ENCODE assay signal across 18 cellular contexts in the genomic region with DNA sequence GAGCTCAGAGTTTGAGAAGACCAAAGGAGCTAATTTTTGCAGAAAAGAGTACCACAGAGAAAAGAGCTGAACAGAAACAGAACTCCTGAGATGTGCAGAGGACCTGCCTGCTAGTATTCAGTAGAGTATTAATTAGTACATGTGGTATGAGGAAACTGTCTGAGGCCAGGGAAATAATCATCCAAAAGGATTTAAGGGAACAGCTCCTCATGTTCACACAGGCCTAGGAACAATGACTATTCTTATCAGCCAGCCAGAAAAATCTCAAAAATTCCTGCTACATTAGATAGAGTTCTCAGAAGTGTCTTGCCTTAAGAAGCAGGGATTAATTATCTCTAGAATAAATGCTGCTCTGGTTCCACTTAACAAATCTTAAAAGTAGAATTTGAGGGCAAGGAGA. TPM values are rescaled to one million over a fixed set of nuclear protein-coding genes. Genes with fewer than 3 reads are reported as not detected.
"Had no signal": no experiment of that assay in that cellular context is flagged by ENCODE, and none has a peak within 500 bp of the region (broad histone marks: within the 10 kb centered on the region; RNA-seq: fewer than 3 reads in every experiment).

No MANE protein-coding gene starts in this region.

- H3K27me3 ChIP-seq: hepatocyte, pancreas, tibial artery, vagina had no signal

- H3K4me1 ChIP-seq: lower lobe of right lung, pancreas, tibial artery, vagina had no signal

- H2AFZ ChIP-seq: hepatocyte had no signal

- H3K27me3 Mint-ChIP-seq: activated CD8-positive, alpha-beta memory T cell treated with anti-CD3 and anti-CD28 coated beads, Interleukin-2, amount 10 ng/mL, durations not matched to agents 7 days and 5 days; activated naive CD4-positive, alpha-beta T cell treated with anti-CD3 and anti-CD28 coated beads, Interleukin-2, amount 10 ng/mL, durations not matched to agents 7 days and 5 days had no signal

- FAIRE-seq: endothelial cell of umbilical vein, pancreas had no signal

- H3K4me2 ChIP-seq: hepatocyte had no signal

- H3K27ac Mint-ChIP-seq: activated CD8-positive, alpha-beta memory T cell treated with anti-CD3 and anti-CD28 coated beads, Interleukin-2, amount 10 ng/mL, durations not matched to agents 7 days and 5 days; activated naive CD4-positive, alpha-beta T cell treated with anti-CD3 and anti-CD28 coated beads, Interleukin-2, amount 10 ng/mL, durations not matched to agents 7 days and 5 days; activated T-cell treated with anti-CD3 and anti-CD28 coated beads, Interleukin-2, amount 50 U/mL, for 24 hours; stimulated activated naive B cell treated with anti-CD40 and anti-IgM and Interleukin-4, amounts not matched to agents 10 μg/mL and 1 μg/mL and 100 μg/mL, for 72 hours; T-cell had no signal

- ATAC-seq: activated CD8-positive, alpha-beta memory T cell treated with anti-CD3 and anti-CD28 coated beads, Interleukin-2, amount 10 ng/mL, durations not matched to agents 7 days and 5 days; lower lobe of right lung; stimulated activated naive B cell treated with anti-CD40 and anti-IgM and Interleukin-4, amounts not matched to agents 10 μg/mL and 1 μg/mL and 100 μg/mL, for 72 hours; T-cell had no signal

- H3K36me3 Mint-ChIP-seq: activated CD8-positive, alpha-beta memory T cell treated with anti-CD3 and anti-CD28 coated beads, Interleukin-2, amount 10 ng/mL, durations not matched to agents 7 days and 5 days; activated naive CD4-positive, alpha-beta T cell treated with anti-CD3 and anti-CD28 coated beads, Interleukin-2, amount 10 ng/mL, durations not matched to agents 7 days and 5 days; stimulated activated naive B cell treated with anti-CD40 and anti-IgM and Interleukin-4, amounts not matched to agents 10 μg/mL and 1 μg/mL and 100 μg/mL, for 72 hours; T-cell had no signal

- H3K9me3 Mint-ChIP-seq: activated T-cell treated with anti-CD3 and anti-CD28 coated beads, Interleukin-2, amount 50 U/mL, for 24 hours; central memory CD8-positive, alpha-beta T cell; stimulated activated naive B cell treated with anti-CD40 and anti-IgM and Interleukin-4, amounts not matched to agents 10 μg/mL and 1 μg/mL and 100 μg/mL, for 72 hours; T-cell had no signal

- DNase-seq: activated CD4-positive, alpha-beta T cell treated with anti-CD3 and anti-CD28 coated beads, Interleukin-2, amount 50 U/mL, for 48 hours; activated CD8-positive, alpha-beta memory T cell treated with anti-CD3 and anti-CD28 coated beads, Interleukin-2, amount 10 ng/mL, durations not matched to agents 7 days and 5 days; activated naive CD4-positive, alpha-beta T cell treated with anti-CD3 and anti-CD28 coated beads, Interleukin-2, amount 10 ng/mL, durations not matched to agents 7 days and 5 days; activated T-cell treated with anti-CD3 and anti-CD28 coated beads, Interleukin-2, amount 50 U/mL, for 24 hours; kidney glomerular epithelial cell; lower lobe of right lung; pancreas; stimulated activated CD4-positive, alpha-beta T cell treated with anti-CD3 and anti-CD28 coated beads, Interleukin-12 subunit alpha, Interleukin-12 subunit beta, amount 100 ng/mL, for 4 hours; stimulated activated naive B cell treated with anti-CD40 and anti-IgM and Interleukin-4, amounts not matched to agents 10 μg/mL and 1 μg/mL and 100 μg/mL, for 72 hours; T-cell; T-helper 9 cell; tibial artery had no signal

- H3K4me3 Mint-ChIP-seq: activated CD8-positive, alpha-beta memory T cell treated with anti-CD3 and anti-CD28 coated beads, Interleukin-2, amount 10 ng/mL, durations not matched to agents 7 days and 5 days; activated naive CD4-positive, alpha-beta T cell treated with anti-CD3 and anti-CD28 coated beads, Interleukin-2, amount 10 ng/mL, durations not matched to agents 7 days and 5 days; activated T-cell treated with anti-CD3 and anti-CD28 coated beads, Interleukin-2, amount 50 U/mL, for 24 hours; central memory CD8-positive, alpha-beta T cell; stimulated activated naive B cell treated with anti-CD40 and anti-IgM and Interleukin-4, amounts not matched to agents 10 μg/mL and 1 μg/mL and 100 μg/mL, for 72 hours; T-cell had no signal

- H3K9me3 ChIP-seq: lower lobe of right lung, pancreas, tibial artery, vagina had no signal

- H3K27ac ChIP-seq: coronary artery, hepatocyte, lower lobe of right lung, SK-N-MC, tibial artery, vagina had no signal

- H3K4me1 Mint-ChIP-seq: activated CD8-positive, alpha-beta memory T cell treated with anti-CD3 and anti-CD28 coated beads, Interleukin-2, amount 10 ng/mL, durations not matched to agents 7 days and 5 days; activated naive CD4-positive, alpha-beta T cell treated with anti-CD3 and anti-CD28 coated beads, Interleukin-2, amount 10 ng/mL, durations not matched to agents 7 days and 5 days; central memory CD8-positive, alpha-beta T cell; stimulated activated naive B cell treated with anti-CD40 and anti-IgM and Interleukin-4, amounts not matched to agents 10 μg/mL and 1 μg/mL and 100 μg/mL, for 72 hours; T-cell had no signal

- H3K36me3 ChIP-seq: lower lobe of right lung, pancreas, tibial artery, vagina had no signal

- H3K4me3 ChIP-seq: coronary artery, hepatocyte, lower lobe of right lung, pancreas, SK-N-MC, tibial artery, vagina had no signal

RNA-seq across cellular contexts. Expression of gene PKP2, which starts 36.4 kb away (rescaled TPM):
- total RNA-seq: activated CD8-positive, alpha-beta memory T cell treated with anti-CD3 and anti-CD28 coated beads, Interleukin-2, amount 10 ng/mL, durations not matched to agents 7 days and 5 days had no signal
